8 cellular contexts compared by ENCODE assay signal in the genomic region with DNA sequence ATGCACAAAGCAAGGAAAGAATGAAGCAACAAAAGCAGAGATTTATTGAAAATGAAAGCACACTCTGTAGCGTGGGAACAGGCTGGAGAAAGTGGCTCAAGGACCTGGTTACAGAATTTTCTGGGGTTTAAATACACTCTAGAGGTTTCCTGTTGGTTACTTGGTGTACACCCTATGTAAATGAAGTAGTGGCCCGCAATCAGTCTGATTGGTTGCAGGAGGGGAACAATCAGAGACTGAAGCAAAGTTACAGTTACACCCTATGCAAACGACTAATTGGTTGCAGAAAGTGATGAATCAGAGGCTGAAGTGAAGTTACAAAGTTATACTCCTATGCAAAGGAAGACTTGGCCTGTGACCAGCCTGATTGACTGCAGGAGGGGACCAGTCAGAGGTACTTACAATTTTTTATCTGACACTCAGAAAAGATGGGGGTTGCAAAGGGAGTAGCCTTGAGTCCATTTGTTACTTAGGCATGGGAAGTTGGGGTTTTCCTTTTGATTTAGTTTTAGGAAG. TPM values are rescaled to one million over a fixed set of nuclear protein-coding genes. Genes with fewer than 3 reads are reported as not detected.
DNase-seq lines count a peak whose midpoint lies in the region; ATAC-seq and TF ChIP-seq lines count a peak whose summit lies in the region.

No MANE protein-coding gene starts in this region.

- DNase-seq in ELR (ENCODE audit: low read depth) (peak; percentile 59), MG63 (peak; percentile 37), activated T-cell treated with anti-CD3 and anti-CD28 coated beads for 48 hours (ENCODE audit: low read depth) (peak; percentile 32), iris pigment epithelial cell (ENCODE audit: low read depth) (peak; percentile 73), hepatic stellate cell (ENCODE audit: low spot score) (no peak), mesothelial cell of epicardium (ENCODE audit: low spot score in 2 of 2, unreplicated experiment in 2 of 2) (no peak)
- DNase-seq in stimulated activated CD8-positive, alpha-beta memory T cell treated with anti-CD3 and anti-CD28 coated beads, Interleukin-7, amount 100 ng/mL, for 4 hours (ENCODE audit: low read depth in 2 of 2): peak; percentile 38 to 43

- peaks cover 3% of the 10 kb centered on the region for H3K9me3 Mint-ChIP-seq in mesothelial cell of epicardium

- H3K4me3 ChIP-seq in MG63: no peak overlapping the region

- H3K9me3 ChIP-seq in MG63: no peaks in the 10 kb centered on the region

- H3K27me3 ChIP-seq in MG63: no peaks in the 10 kb centered on the region

- H3K4me3 Mint-ChIP-seq in mesothelial cell of epicardium: no peak overlapping the region

- TF ChIP-seq CTCF in mesothelial cell of epicardium (IDR thresholded peaks at IDR 0.05; ENCODE audit: unreplicated experiment): no peak

- H3K36me3 Mint-ChIP-seq in mesothelial cell of epicardium: peaks cover 2% of the 10 kb centered on the region

- H3K27ac Mint-ChIP-seq in mesothelial cell of epicardium: no peak overlapping the region

- no peaks in the 10 kb centered on the region for H3K27me3 Mint-ChIP-seq in mesothelial cell of epicardium (ENCODE audit: low read depth)

- peaks cover 15% of the 10 kb centered on the region for H3K4me1 Mint-ChIP-seq in mesothelial cell of epicardium

- ATAC-seq in GM21723 (IDR thresholded peaks at IDR 0.05; ENCODE audit: unreplicated experiment): peak; percentile 67

- no peaks in the 10 kb centered on the region for H3K36me3 ChIP-seq in MG63

RNA-seq across cellular contexts. Expression of a gene that starts 3.6 kb away (rescaled TPM):
- 52.9 and 71.2 TPM in 2 replicates for total RNA-seq in MG63 (2014; rRNA removed; shearing (Covaris generic); ENCODE audit: low replicate concordance)
- 112 to 115 TPM (median 114 TPM) in 3 replicates for total RNA-seq in mesothelial cell of epicardium

Comparison
In these comparisons a context has a peak if more than half of its experiments do, and no peak if none do; other contexts are left out.
1. DNase-seq: peak in ELR (single experiment), MG63 (single experiment), activated T-cell treated with anti-CD3 and anti-CD28 coated beads for 48 hours (single experiment), iris pigment epithelial cell (single experiment) and stimulated activated CD8-positive, alpha-beta memory T cell treated with anti-CD3 and anti-CD28 coated beads, Interleukin-7, amount 100 ng/mL, for 4 hours (2 of 2); none in hepatic stellate cell (single experiment) and mesothelial cell of epicardium (0 of 2).